Comparison of ENCODE assay signal across 17 cellular contexts in the genomic region with DNA sequence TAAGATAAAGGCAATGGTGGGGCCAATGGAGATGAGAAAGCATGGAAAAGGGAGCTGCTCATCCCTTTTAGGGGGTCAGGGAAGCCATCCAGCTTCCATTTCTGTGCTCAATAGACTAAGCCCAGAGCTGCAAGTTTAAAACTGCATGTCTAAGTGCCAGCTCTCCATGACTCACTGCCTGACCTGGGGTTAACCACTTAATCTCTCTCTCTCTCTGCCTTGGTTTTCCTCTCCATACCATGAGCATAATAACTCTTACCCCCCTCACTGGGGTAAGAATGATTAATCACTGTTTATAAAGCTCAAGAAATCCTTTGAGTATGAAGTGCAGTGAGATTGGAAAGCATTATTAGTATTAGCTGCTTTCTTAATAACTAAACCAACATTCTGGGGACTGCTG.
DNase-seq lines count a peak whose midpoint lies in the region; ATAC-seq and TF ChIP-seq lines count a peak whose summit lies in the region.
"Had no signal": no experiment of that assay in that cellular context is flagged by ENCODE, and none has a peak within 500 bp of the region (broad histone marks: within the 10 kb centered on the region; RNA-seq: fewer than 3 reads in every experiment).

No MANE protein-coding gene starts in this region.

- H3K36me3 Mint-ChIP-seq in osteocyte (ENCODE audit: unreplicated experiment), result no peaks in the 10 kb centered on the region
- H3K36me3 Mint-ChIP-seq: activated naive CD8-positive, alpha-beta T cell treated with anti-CD3 and anti-CD28 coated beads for 36 hours had no signal

- no peak overlapping the region for H3K9ac ChIP-seq in fibroblast of lung (ENCODE audit: insufficient read depth, low read length)

- H3K4me3 ChIP-seq in fibroblast of lung (replicated peaks in 1 of 4; ENCODE audit: control extremely low read depth in 1 of 4, insufficient read depth in 1 of 4, low read depth in 3 of 4, low read length in 4 of 4) (no peak overlapping the region), heart right ventricle (no peak overlapping the region), upper lobe of right lung (no peak overlapping the region)
- H3K4me3 ChIP-seq: HAP-1 had no signal

- no peaks in the 10 kb centered on the region for H3K79me2 ChIP-seq in fibroblast of lung (ENCODE audit: control insufficient read depth, insufficient read depth, low read length)

- DNase-seq in HK-2 (ENCODE audit: unreplicated experiment) (peak; percentile 8), T1000 (lab: John Stamatoyannopoulos, UW) (peak; percentile 33), fibroblast of lung (ENCODE audit: low read depth in 2 of 2) (peak; percentile 92 to 94), renal cortical epithelial cell (ENCODE audit: low read depth) (peak; percentile 92), heart right ventricle (no peak), upper lobe of right lung (no peak), osteocyte (ENCODE audit: extremely low spot score, unreplicated experiment) (no peak)
- no peak for DNase-seq in stimulated activated CD4-positive, alpha-beta T cell treated with anti-CD3 and anti-CD28 coated beads, Interleukin-2, amount 100 ng/mL, for 48 hours
- DNase-seq: activated CD4-positive, alpha-beta T cell treated with anti-CD3 and anti-CD28 coated beads, Interleukin-2, amount 50 U/mL, for 4 hours; activated naive CD8-positive, alpha-beta T cell treated with anti-CD3 and anti-CD28 coated beads for 36 hours; activated T-cell treated with anti-CD3 and anti-CD28 coated beads, Interleukin-2, amount 50 U/mL, for 48 hours; endodermal cell; NCI-H1694 treated with DMSO at 0.1 percent for 48 hours; right cardiac atrium; stimulated activated CD4-positive, alpha-beta T cell treated with anti-CD3 and anti-CD28 coated beads, Interleukin-1b, Interleukin-23, amount 100 ng/mL, for 48 hours had no signal

- TF ChIP-seq CTCF in fibroblast of lung (conservative IDR thresholded peaks at IDR 0.05 in 1 of 2, IDR thresholded peaks at IDR 0.05 in 1 of 2; ENCODE audit: low read depth in 1 of 2, low read length in 2 of 2), result no peak
- TF ChIP-seq CTCF in heart right ventricle (IDR thresholded peaks at IDR 0.05), result no peak
- no peak for TF ChIP-seq CTCF in upper lobe of right lung (IDR thresholded peaks at IDR 0.05)
- TF ChIP-seq CTCF in osteocyte (IDR thresholded peaks at IDR 0.05), result no peak

- H4K20me1 ChIP-seq in fibroblast of lung (ENCODE audit: control insufficient read depth, extremely low read depth, insufficient read depth, low read length), result no peaks in the 10 kb centered on the region

- no peaks in the 10 kb centered on the region for H3K27me3 Mint-ChIP-seq in osteocyte (ENCODE audit: unreplicated experiment)
- H3K27me3 Mint-ChIP-seq: activated naive CD8-positive, alpha-beta T cell treated with anti-CD3 and anti-CD28 coated beads for 36 hours; B cell had no signal

- H3K4me2 ChIP-seq in fibroblast of lung (ENCODE audit: extremely low read depth, insufficient read depth, low read length), result no peak overlapping the region

- H3K36me3 ChIP-seq in fibroblast of lung (ENCODE audit: control insufficient read depth, insufficient read depth, low read length), result no peaks in the 10 kb centered on the region
- H3K36me3 ChIP-seq in heart right ventricle, result no peaks in the 10 kb centered on the region
- no peaks in the 10 kb centered on the region for H3K36me3 ChIP-seq in upper lobe of right lung
- H3K36me3 ChIP-seq: HAP-1 had no signal

- intact Hi-C loops in heart right ventricle (cut with DNase I) (no loop called here), upper lobe of right lung (cut with DNase I) (no loop called here)

- H3K4me1 ChIP-seq in fibroblast of lung (ENCODE audit: control insufficient read depth, extremely low read depth, insufficient read depth, low read length) (no peaks in the 10 kb centered on the region), heart right ventricle (no peaks in the 10 kb centered on the region), upper lobe of right lung (no peaks in the 10 kb centered on the region)

- no peak overlapping the region for H2AFZ ChIP-seq in fibroblast of lung (ENCODE audit: low read length)

- H3K27ac Mint-ChIP-seq in osteocyte (ENCODE audit: unreplicated experiment), result no peak overlapping the region
- H3K27ac Mint-ChIP-seq: activated naive CD8-positive, alpha-beta T cell treated with anti-CD3 and anti-CD28 coated beads for 36 hours; B cell; endodermal cell had no signal

- no peaks in the 10 kb centered on the region for H3K4me1 Mint-ChIP-seq in osteocyte (ENCODE audit: unreplicated experiment)
- H3K4me1 Mint-ChIP-seq: activated naive CD8-positive, alpha-beta T cell treated with anti-CD3 and anti-CD28 coated beads for 36 hours; B cell; endodermal cell had no signal

- H3K27ac ChIP-seq in fibroblast of lung (ENCODE audit: insufficient read depth, low read length) (no peak overlapping the region), heart right ventricle (no peak overlapping the region), upper lobe of right lung (no peak overlapping the region)

- no peaks in the 10 kb centered on the region for H3K9me3 ChIP-seq in fibroblast of lung (ENCODE audit: control insufficient read depth, insufficient read depth, low read depth, low read length)
- no peaks in the 10 kb centered on the region for H3K9me3 ChIP-seq in heart right ventricle
- H3K9me3 ChIP-seq in upper lobe of right lung, result no peaks in the 10 kb centered on the region
- H3K9me3 ChIP-seq: HAP-1 had no signal

- H3K4me3 Mint-ChIP-seq in osteocyte (ENCODE audit: unreplicated experiment), result no peak overlapping the region
- H3K4me3 Mint-ChIP-seq: activated naive CD8-positive, alpha-beta T cell treated with anti-CD3 and anti-CD28 coated beads for 36 hours; B cell; endodermal cell had no signal

- H3K9me3 Mint-ChIP-seq in osteocyte (ENCODE audit: unreplicated experiment), result peaks cover 12% of the 10 kb centered on the region
- H3K9me3 Mint-ChIP-seq: activated naive CD8-positive, alpha-beta T cell treated with anti-CD3 and anti-CD28 coated beads for 36 hours; endodermal cell had no signal

- H3K27me3 ChIP-seq in fibroblast of lung (ENCODE audit: control insufficient read depth, insufficient read depth, low read length) (no peaks in the 10 kb centered on the region), heart right ventricle (no peaks in the 10 kb centered on the region), upper lobe of right lung (no peaks in the 10 kb centered on the region)

- no peak for ATAC-seq in heart right ventricle
- no peak for ATAC-seq in upper lobe of right lung
- ATAC-seq: right cardiac atrium had no signal

Comparison
In these comparisons a context has a peak if more than half of its experiments do, and no peak if none do; other contexts are left out.
1. DNase-seq: peak in HK-2 (single experiment), T1000 (single experiment), fibroblast of lung (2 of 2) and renal cortical epithelial cell (single experiment); none in heart right ventricle (0 of 2), upper lobe of right lung (single experiment), stimulated activated CD4-positive, alpha-beta T cell treated with anti-CD3 and anti-CD28 coated beads, Interleukin-2, amount 100 ng/mL, for 48 hours (0 of 2) and osteocyte (single experiment).